ENCODE assay signal across 27 cellular contexts in the genomic region with DNA sequence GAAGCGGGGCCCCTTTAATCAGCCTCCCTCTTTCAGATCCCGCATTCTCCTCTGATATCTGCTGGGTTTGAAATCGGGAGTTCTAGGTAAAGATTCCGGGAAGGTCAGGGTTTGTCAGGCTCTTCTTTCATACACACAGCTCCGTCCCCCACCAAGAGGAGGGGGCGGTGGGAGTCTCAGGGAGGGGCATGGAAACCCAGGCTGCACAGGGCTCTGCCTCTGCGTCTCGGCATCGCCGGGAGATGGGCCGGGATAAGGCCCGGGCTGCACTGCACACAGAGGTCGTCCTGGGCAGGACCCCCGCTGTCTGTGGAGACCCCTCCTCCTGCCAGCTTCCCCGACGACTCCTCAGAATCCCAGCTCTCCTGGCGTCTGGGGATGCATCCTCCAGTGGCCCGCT.
DNase-seq lines count a peak whose midpoint lies in the region; ATAC-seq, FAIRE-seq and TF ChIP-seq lines count a peak whose summit lies in the region.
"Had no signal": no experiment of that assay in that cellular context is flagged by ENCODE, and none has a peak within 500 bp of the region (broad histone marks: within the 10 kb centered on the region; RNA-seq: fewer than 3 reads in every experiment).

No MANE protein-coding gene starts in this region.

- POLR2A ChIA-PET in HepG2 (lab: Yijun Ruan, JAX): no interaction called here

- BruUV-seq in HepG2 (replicated peaks; lab: Mats Ljungman, UMichigan): no TSS peak

- intact Hi-C loops in HepG2 (cut with micrococcal nuclease; ENCODE audit: unreplicated experiment): no loop called here
- intact Hi-C loops in right lobe of liver (cut with DNase I): no loop called here

- peaks cover 45 to 70% of the 10 kb centered on the region in 2 experiments for H3K36me3 ChIP-seq in HepG2 (replicated peaks in 1 of 2; ENCODE audit: control insufficient read depth in 1 of 2, insufficient read depth in 2 of 2, low read length in 2 of 2)
- H3K36me3 ChIP-seq in right lobe of liver: peaks cover 0 to 49% (median 30%) of the 10 kb centered on the region in 4 donors
- peaks cover 9% of the 10 kb centered on the region for H3K36me3 ChIP-seq in endodermal cell (ENCODE audit: control insufficient read depth, insufficient read depth, low read length)
- H3K36me3 ChIP-seq: BE2C had no signal

- TF ChIP-seq RAD21 in HepG2 (CRISPR knock-in tag; IDR thresholded peaks at IDR 0.05): no peak

- no peak for DNase-seq in HepG2 (ENCODE audit: low spot score)
- no peak for DNase-seq in right lobe of liver
- DNase-seq in endodermal cell: no peak
- DNase-seq in nephron progenitor cell: no peak
- DNase-seq in stimulated activated naive B cell treated with anti-CD40 and anti-IgM and Interleukin-4, amounts not matched to agents 10 μg/mL and 1 μg/mL and 100 μg/mL, for 72 hours: no peak
- no peak for DNase-seq in CD1c-positive myeloid dendritic cell (ENCODE audit: extremely low spot score)
- DNase-seq in NK-92 treated with Interleukin-12 subunit alpha and Interleukin-12 subunit beta, amount 100 ng/mL, for 24 hours (lab: John Stamatoyannopoulos, UW): no peak
- DNase-seq: ACHN, BE2C, HCEC 1CT, Kasumi-1, NCI-H1092 treated with DMSO at 0.1 percent for 48 hours, NCI-H1436, NCI-H187 treated with DMSO at 0.1 percent for 48 hours, NCI-H2171 treated with DMSO at 0.1 percent for 48 hours, NCI-H446, NCI-H524 treated with DMSO at 0.1 percent for 48 hours, NCI-H774, PC-3 had no signal

- no peak overlapping the region for H3K4me3 Mint-ChIP-seq in endodermal cell
- no peak overlapping the region for H3K4me3 Mint-ChIP-seq in nephron progenitor cell
- no peak overlapping the region for H3K4me3 Mint-ChIP-seq in stimulated activated naive B cell treated with anti-CD40 and anti-IgM and Interleukin-4, amounts not matched to agents 10 μg/mL and 1 μg/mL and 100 μg/mL, for 72 hours
- H3K4me3 Mint-ChIP-seq: CD14-positive monocyte, GM23338 had no signal

- TF ChIP-seq POLR2A in HepG2 (IDR thresholded peaks at IDR 0.05; ENCODE audit: insufficient read depth in 1 of 2, low read depth in 2 of 2, low read length in 2 of 2) (no peak), right lobe of liver (IDR thresholded peaks at IDR 0.05) (no peak)

- H3K9me3 ChIP-seq in HepG2 (ENCODE audit: low read length): no peaks in the 10 kb centered on the region
- no peaks in the 10 kb centered on the region for H3K9me3 ChIP-seq in right lobe of liver
- peaks cover 9% of the 10 kb centered on the region for H3K9me3 ChIP-seq in endodermal cell (ENCODE audit: control insufficient read depth, low read length)
- H3K9me3 ChIP-seq: BE2C, SJSA1 had no signal

- H3K4me1 Mint-ChIP-seq in endodermal cell (no peaks in the 10 kb centered on the region), nephron progenitor cell (peaks cover 8% of the 10 kb centered on the region)
- H3K4me1 Mint-ChIP-seq in stimulated activated naive B cell treated with anti-CD40 and anti-IgM and Interleukin-4, amounts not matched to agents 10 μg/mL and 1 μg/mL and 100 μg/mL, for 72 hours: peaks cover 0 to 3% of the 10 kb centered on the region in 2 donors
- H3K4me1 Mint-ChIP-seq: CD14-positive monocyte had no signal

- no peak overlapping the region for H3K27ac Mint-ChIP-seq in endodermal cell
- H3K27ac Mint-ChIP-seq in nephron progenitor cell: peak overlapping the region; percentile 82
- peak overlapping the region; percentile 4 for H3K27ac Mint-ChIP-seq in stimulated activated naive B cell treated with anti-CD40 and anti-IgM and Interleukin-4, amounts not matched to agents 10 μg/mL and 1 μg/mL and 100 μg/mL, for 72 hours
- H3K27ac Mint-ChIP-seq: GM23338 had no signal

- H3K4me1 ChIP-seq in HepG2 (ENCODE audit: insufficient read depth, low read length): no peaks in the 10 kb centered on the region
- H3K4me1 ChIP-seq in right lobe of liver: no peaks in the 10 kb centered on the region
- H3K4me1 ChIP-seq in endodermal cell (ENCODE audit: control insufficient read depth, insufficient read depth, low read length): no peaks in the 10 kb centered on the region
- H3K4me1 ChIP-seq: BE2C, SJSA1 had no signal

- H3K4me2 ChIP-seq in HepG2 (ENCODE audit: low read depth, low read length): no peak overlapping the region
- H3K4me2 ChIP-seq: GM23338 had no signal

- H3K27me3 Mint-ChIP-seq in endodermal cell (ENCODE audit: insufficient read depth) (no peaks in the 10 kb centered on the region), nephron progenitor cell (ENCODE audit: low read depth, poor library complexity) (no peaks in the 10 kb centered on the region)
- H3K27me3 Mint-ChIP-seq in stimulated activated naive B cell treated with anti-CD40 and anti-IgM and Interleukin-4, amounts not matched to agents 10 μg/mL and 1 μg/mL and 100 μg/mL, for 72 hours: no peaks in the 10 kb centered on the region

- 84% methylated on average over 7 of the region's 18 CpGs for WGBS in HepG2 (ENCODE audit: low lambda C conversion rate)
- WGBS in right lobe of liver (ENCODE audit: insufficient coverage, low coverage, low lambda C conversion rate, missing lambda C conversion rate): 84% methylated on average over 6 of the region's 18 CpGs
- WGBS in endodermal cell (ENCODE audit: insufficient coverage in 1 of 2, insufficient read length in 1 of 2), 2 experiments: 68 to 83% methylated on average over 8 to 18 of the region's 18 CpGs

- CTCF ChIA-PET in HepG2 (lab: Yijun Ruan, JAX; ENCODE audit: low intra/inter-chr PET ratio, low total read pairs): no interaction called here

- H3K27ac ChIP-seq in HepG2 (ENCODE audit: extremely low read length, insufficient read depth, low read length) (no peak overlapping the region), right lobe of liver (no peak overlapping the region), endodermal cell (ENCODE audit: low read depth, low read length) (peak overlapping the region; percentile 38)
- H3K27ac ChIP-seq: 22Rv1, HL-60, SJSA1 had no signal

- no peak overlapping the region for H3K9ac ChIP-seq in HepG2 (ENCODE audit: insufficient read depth, low read depth, low read length)
- H3K9ac ChIP-seq in endodermal cell (ENCODE audit: extremely low read depth, low read length, poor library complexity, severe bottlenecking): no peak overlapping the region

- H3K79me2 ChIP-seq in HepG2 (ENCODE audit: insufficient read depth, low read length): no peaks in the 10 kb centered on the region

- in situ Hi-C loops in HepG2 (cut with HindIII; ENCODE audit: extremely low pct_ligation_motif_present, low pct_unique_long_range_greater_than_20kb): no loop called here

- TF ChIP-seq EP300 in HepG2 (IDR thresholded peaks at IDR 0.05; ENCODE audit: low read depth in 2 of 2, low read length in 2 of 2) (no peak), HepG2 (CRISPR knock-in tag; IDR thresholded peaks at IDR 0.05; ENCODE audit: borderline replicate concordance) (no peak)

- no peak for ATAC-seq in HepG2
- ATAC-seq in right lobe of liver: no peak
- no peak for ATAC-seq in stimulated activated naive B cell treated with anti-CD40 and anti-IgM and Interleukin-4, amounts not matched to agents 10 μg/mL and 1 μg/mL and 100 μg/mL, for 72 hours (replicated peaks)
- no peak for ATAC-seq in HG02840 (IDR thresholded peaks at IDR 0.05; ENCODE audit: low FRiP score, unreplicated experiment)
- ATAC-seq: GM23338, PC-3, Right ventricle myocardium inferior had no signal

- no peak for TF ChIP-seq CTCF in HepG2 (CRISPR knock-in tag; IDR thresholded peaks at IDR 0.05)
- no peak for TF ChIP-seq CTCF in right lobe of liver (IDR thresholded peaks at IDR 0.05)
- no peak for TF ChIP-seq CTCF in endodermal cell (conservative IDR thresholded peaks at IDR 0.05)
- no peak for TF ChIP-seq CTCF in nephron progenitor cell (IDR thresholded peaks at IDR 0.05)

- H2AFZ ChIP-seq in HepG2 (ENCODE audit: low read length): no peak overlapping the region
- H2AFZ ChIP-seq: GM23338 had no signal

- H4K20me1 ChIP-seq in HepG2 (ENCODE audit: insufficient read depth, low read length): no peaks in the 10 kb centered on the region

- H3K27me3 ChIP-seq in HepG2 (ENCODE audit: control insufficient read depth in 1 of 2, insufficient read depth in 2 of 2, low read length in 2 of 2) (no peaks in the 10 kb centered on the region), right lobe of liver (no peaks in the 10 kb centered on the region), endodermal cell (ENCODE audit: control insufficient read depth, insufficient read depth, low read length, poor library complexity, severe bottlenecking) (no peaks in the 10 kb centered on the region)
- H3K27me3 ChIP-seq: BE2C, SJSA1 had no signal

- FAIRE-seq in HepG2 (lab: Jason Lieb, UNC): no peak
- FAIRE-seq: D721Med had no signal

- H3K36me3 Mint-ChIP-seq in endodermal cell (ENCODE audit: low read depth) (peaks cover 13% of the 10 kb centered on the region), nephron progenitor cell (ENCODE audit: low read depth) (peaks cover 33% of the 10 kb centered on the region)
- peaks cover 64 to 86% of the 10 kb centered on the region in 2 donors for H3K36me3 Mint-ChIP-seq in stimulated activated naive B cell treated with anti-CD40 and anti-IgM and Interleukin-4, amounts not matched to agents 10 μg/mL and 1 μg/mL and 100 μg/mL, for 72 hours

- H3K4me3 ChIP-seq in HepG2 (replicated peaks in 1 of 3; ENCODE audit: insufficient read depth in 1 of 3, low read depth in 2 of 3, low read length in 3 of 3) (no peak overlapping the region), right lobe of liver (no peak overlapping the region), endodermal cell (ENCODE audit: low read length) (no peak overlapping the region)
- H3K4me3 ChIP-seq: GM23338, SJSA1 had no signal

- peaks cover 8% of the 10 kb centered on the region for H3K9me3 Mint-ChIP-seq in endodermal cell
- peaks cover 8% of the 10 kb centered on the region for H3K9me3 Mint-ChIP-seq in nephron progenitor cell
- peaks cover 0 to 5% of the 10 kb centered on the region in 2 donors for H3K9me3 Mint-ChIP-seq in stimulated activated naive B cell treated with anti-CD40 and anti-IgM and Interleukin-4, amounts not matched to agents 10 μg/mL and 1 μg/mL and 100 μg/mL, for 72 hours

TF ChIP-seq in HepG2, 621 proteins besides CTCF, POLR2A, EP300 and RAD21:
- TF ChIP-seq ZSCAN30 (CRISPR knock-in tag; IDR thresholded peaks at IDR 0.05) (no peak), AGO2 (optimal IDR thresholded peaks at IDR 0.05; ENCODE audit: low read depth, low read length) (peak; percentile 46)
